ENCODE assay signal across 23 cellular contexts in genomic region chr21:36093512-36093911, GRCh38.
"Had no signal": no experiment of that assay in that cellular context is flagged by ENCODE, and none has a peak within 500 bp of the region (broad histone marks: within the 10 kb centered on the region; RNA-seq: fewer than 3 reads in every experiment).

No MANE protein-coding gene starts in this region.

- H3K4me3 ChIP-seq: MG63, SJSA1, SK-N-MC had no signal

- H3K36me3 ChIP-seq: MG63, SJSA1 had no signal

- H3K27ac ChIP-seq: SJSA1, SK-N-MC had no signal

- H3K27me3 ChIP-seq: MG63, SJSA1 had no signal

- FAIRE-seq: RCC 7860 had no signal

- DNase-seq: Karpas-422, KG1, MG63, NCI-H1092, NCI-H1105 treated with DMSO at 0.1 percent for 48 hours, NCI-H1417 treated with DMSO at 0.1 percent for 48 hours, NCI-H146, NCI-H1694 treated with DMSO at 0.1 percent for 48 hours, NCI-H1930, NCI-H2081, NCI-H2107, NCI-H226, NCI-H446, NCI-H510A, NCI-H524 treated with DMSO at 0.1 percent for 48 hours, NCI-H69, NCI-H774, Right ventricle myocardium superior, RPMI8226, SIG-M5 had no signal
